1 cellular context compared by ENCODE assay signal in the genomic region with DNA sequence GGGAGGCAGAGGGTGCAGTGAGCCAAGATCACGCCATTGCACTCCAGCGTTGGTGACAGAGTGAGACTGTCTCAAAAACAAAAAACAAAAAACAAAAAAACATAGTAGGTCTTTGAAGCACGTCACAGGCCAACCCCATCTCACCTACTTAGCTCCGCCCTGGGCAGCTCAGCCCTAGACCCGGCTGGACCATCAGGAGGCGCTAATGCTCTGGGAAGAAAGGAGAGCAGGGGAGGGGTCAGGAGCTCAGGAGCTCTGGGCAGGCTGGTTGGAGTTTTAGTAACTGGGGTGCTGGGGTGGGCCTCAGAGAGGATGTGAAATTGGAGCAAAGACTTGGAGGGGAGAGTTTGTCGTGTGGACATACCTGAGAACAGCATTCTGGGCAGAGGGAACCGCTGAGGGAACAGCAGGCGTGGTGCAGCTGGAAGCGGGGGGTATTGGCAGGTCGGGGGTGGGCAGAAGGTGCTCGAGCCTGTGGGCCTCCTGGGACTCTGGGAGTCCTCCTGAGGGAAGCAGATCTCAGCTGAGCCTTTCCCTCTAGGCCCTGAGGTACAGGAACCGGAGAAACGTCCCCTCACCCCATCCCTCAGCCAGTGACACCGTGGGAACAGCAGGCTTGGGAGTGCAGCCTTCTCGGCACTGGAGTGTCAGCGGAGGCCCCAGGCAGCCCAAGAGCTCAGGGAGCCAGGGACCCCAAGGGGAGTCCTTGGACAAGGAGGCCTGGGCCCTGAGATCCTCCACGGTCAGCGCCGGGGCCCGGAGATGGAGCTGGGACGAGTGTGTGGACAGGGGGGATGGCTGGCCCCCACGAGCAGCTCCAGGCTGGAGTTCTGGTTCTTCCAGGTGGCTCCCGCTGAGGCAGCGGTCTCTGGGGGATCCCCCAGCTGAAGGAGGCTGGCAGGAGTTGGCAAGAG.
TF ChIP-seq lines count a peak whose summit lies in the region.

No MANE protein-coding gene starts in this region.

TF ChIP-seq in SK-N-SH treated with all-trans-retinoic acid at 6 μM for 48 hours, 23 proteins besides CTCF, POLR2A, EP300 and RAD21 (continued from another document):
- no peak for TF ChIP-seq CSRNP3 (CRISPR knock-in tag; IDR thresholded peaks at IDR 0.05)
TF ChIP-seq in SK-N-SH treated with all-trans-retinoic acid at 6 μM for 48 hours: peak in this region for 0.
